In genomic region chr13:48210178-48210577, GRCh38 we compare ENCODE assay signal across 1 cellular context.
TF ChIP-seq lines count a peak whose summit lies in the region.

No MANE protein-coding gene starts in this region.

TF ChIP-seq in GM23338, 12 proteins besides CTCF, POLR2A, EP300 and RAD21 (continued from another document):
- TF ChIP-seq REST (IDR thresholded peaks at IDR 0.05; ENCODE audit: unreplicated experiment) = no peak
- no peak for TF ChIP-seq ETS1 (IDR thresholded peaks at IDR 0.05)
- TF ChIP-seq ZNF331 (CRISPR knock-in tag; IDR thresholded peaks at IDR 0.05; ENCODE audit: low read depth) = no peak
